11 cellular contexts compared by ENCODE assay signal in genomic region chr19:11674067-11674492, GRCh38.
A peak's percentile ranks its signal among the peaks of the same experiment; 100 is the strongest.
DNase-seq lines count a peak whose midpoint lies in the region; ATAC-seq and TF ChIP-seq lines count a peak whose summit lies in the region.
"Had no signal": no experiment of that assay in that cellular context is flagged by ENCODE, and none has a peak within 500 bp of the region (broad histone marks: within the 10 kb centered on the region; RNA-seq: fewer than 3 reads in every experiment).

No MANE protein-coding gene starts in this region.

- no peaks in the 10 kb centered on the region for H3K9me3 ChIP-seq in cardiac muscle cell (ENCODE audit: low read depth)
- no peaks in the 10 kb centered on the region for H3K9me3 ChIP-seq in vagina

- no peaks in the 10 kb centered on the region for H3K36me3 ChIP-seq in cardiac muscle cell
- no peaks in the 10 kb centered on the region for H3K36me3 ChIP-seq in vagina

- no peak overlapping the region for H3K27ac Mint-ChIP-seq in nephron progenitor cell

- no peaks in the 10 kb centered on the region for H3K27me3 Mint-ChIP-seq in nephron progenitor cell (ENCODE audit: low read depth, poor library complexity)

- no peaks in the 10 kb centered on the region for H3K27me3 ChIP-seq in cardiac muscle cell
- H3K27me3 ChIP-seq in vagina = no peaks in the 10 kb centered on the region

- H3K9me3 Mint-ChIP-seq in nephron progenitor cell = peaks cover 93% of the 10 kb centered on the region

- peaks cover 89% of the 10 kb centered on the region for H3K36me3 Mint-ChIP-seq in nephron progenitor cell (ENCODE audit: low read depth)

- H3K4me3 ChIP-seq in cardiac muscle cell (peak overlapping the region; percentile 38), vagina (peak overlapping the region; percentile 39 to 43)

- intact Hi-C loops in cardiac septum (cut with DNase I) (no loop called here), left cardiac atrium (cut with DNase I) (loop anchor here (5.0 to 10.0 kb wide), 2 partner anchors 108 to 111 kb away; no protein-coding TSS in a partner anchor), vagina (cut with DNase I) (loop anchor here (10.0 kb wide), 1 partner anchor 121 kb away; the partner anchor contains the start of gene ZNF491)

- no peaks in the 10 kb centered on the region for H3K4me1 ChIP-seq in cardiac muscle cell (ENCODE audit: low read depth)
- H3K4me1 ChIP-seq in vagina = peaks cover 12% of the 10 kb centered on the region

- TF ChIP-seq CTCF in cardiac muscle cell (IDR thresholded peaks at IDR 0.05; ENCODE audit: low read depth, low read length) (no peak), nephron progenitor cell (IDR thresholded peaks at IDR 0.05) (no peak), vagina (IDR thresholded peaks at IDR 0.05) (no peak), omental fat pad (IDR thresholded peaks at IDR 0.05) (no peak)

- H3K27ac ChIP-seq in cardiac muscle cell = no peak overlapping the region
- H3K27ac ChIP-seq in vagina = peak overlapping the region; percentile 20

- ATAC-seq in left cardiac atrium = peak in 1 of 2 donors; percentile 51
- ATAC-seq in omental fat pad (ENCODE audit: low FRiP score) = no peak

- H3K4me1 Mint-ChIP-seq in nephron progenitor cell = no peaks in the 10 kb centered on the region

- H3K4me3 Mint-ChIP-seq in nephron progenitor cell = peak overlapping the region; percentile 61

- DNase-seq in cardiac muscle cell (ENCODE audit: low read depth in 1 of 2, low spot score in 1 of 2) (no peak), cardiac septum (ENCODE audit: low spot score) (no peak), left cardiac atrium (peak; percentile 37), nephron progenitor cell (no peak), vagina (ENCODE audit: extremely low spot score in 2 of 2) (no peak), omental fat pad (ENCODE audit: low spot score) (no peak), NCI-H1930 (lab: John Stamatoyannopoulos, UW) (no peak)
- no peak for DNase-seq in activated CD4-positive, alpha-beta T cell treated with anti-CD3 and anti-CD28 coated beads for 48 hours
- DNase-seq: activated CD8-positive, alpha-beta memory T cell treated with anti-CD3 and anti-CD28 coated beads for 24 hours; Kasumi-1; stimulated activated CD4-positive, alpha-beta T cell treated with anti-CD3 and anti-CD28 coated beads, Interleukin-12 subunit alpha, Interleukin-12 subunit beta, amount 100 ng/mL, for 4 hours had no signal

- no peak for TF ChIP-seq POLR2A in vagina (IDR thresholded peaks at IDR 0.05)
